15 cellular contexts compared by ENCODE assay signal in genomic region chr10:73627300-73627699, GRCh38. TPM values are rescaled to one million over a fixed set of nuclear protein-coding genes. Genes with fewer than 3 reads are reported as not detected.
A peak's percentile ranks its signal among the peaks of the same experiment; 100 is the strongest.
DNase-seq lines count a peak whose midpoint lies in the region; ATAC-seq and TF ChIP-seq lines count a peak whose summit lies in the region.
"Had no signal": no experiment of that assay in that cellular context is flagged by ENCODE, and none has a peak within 500 bp of the region (broad histone marks: within the 10 kb centered on the region; RNA-seq: fewer than 3 reads in every experiment).

No MANE protein-coding gene starts in this region.

- no peaks in the 10 kb centered on the region for H3K36me3 ChIP-seq in GM23338 (ENCODE audit: insufficient read depth)
- H3K36me3 ChIP-seq: heart left ventricle had no signal

- POLR2A ChIA-PET in activated CD8-positive, alpha-beta T cell treated with anti-CD3 and anti-CD28 coated beads, Interleukin-2, amount 10 ng/mL, durations not matched to agents 7 days and 5 days (lab: Charles Lee) = interaction anchor here (0.7 kb wide), 1 partner anchor 380 kb away, joined by 7 read pairs; no protein-coding TSS in a partner anchor

- peaks cover 3% of the 10 kb centered on the region for H3K36me3 Mint-ChIP-seq in T-helper 1 cell treated with Interleukin-12 subunit alpha and Interleukin-12 subunit beta and Interleukin-4 antibody, amounts not matched to agents 30 μg/mL and 1 μg/mL, for 36 hours (ENCODE audit: low read depth)
- H3K36me3 Mint-ChIP-seq in GM23338 (ENCODE audit: low read depth) (no peaks in the 10 kb centered on the region), nephron progenitor cell (ENCODE audit: low read depth) (peaks cover 5% of the 10 kb centered on the region)
- H3K36me3 Mint-ChIP-seq in activated CD8-positive, alpha-beta T cell treated with anti-CD3 and anti-CD28 coated beads, Interleukin-2, amount 10 ng/mL, durations not matched to agents 7 days and 5 days (ENCODE audit: low read depth) = peaks cover 3% of the 10 kb centered on the region

- peak overlapping the region; percentile 99 for H3K4me3 Mint-ChIP-seq in T-helper 1 cell treated with Interleukin-12 subunit alpha and Interleukin-12 subunit beta and Interleukin-4 antibody, amounts not matched to agents 30 μg/mL and 1 μg/mL, for 36 hours
- H3K4me3 Mint-ChIP-seq in GM23338 (peak overlapping the region; percentile 99), nephron progenitor cell (peak overlapping the region; percentile 98)
- peak overlapping the region; percentile 88 for H3K4me3 Mint-ChIP-seq in activated CD8-positive, alpha-beta T cell treated with anti-CD3 and anti-CD28 coated beads, Interleukin-2, amount 10 ng/mL, durations not matched to agents 7 days and 5 days

- peaks cover 37% of the 10 kb centered on the region for H3K79me2 ChIP-seq in GM23338 (replicated peaks; ENCODE audit: insufficient read depth)

- H3K27ac ChIP-seq in GM23338 (ENCODE audit: low read depth) = 0 out of 2 replicates have a peak overlapping the region, but pooled peaks have one; percentile 22

- no peaks in the 10 kb centered on the region for H3K27me3 ChIP-seq in GM23338 (ENCODE audit: insufficient read depth)
- H3K27me3 ChIP-seq: heart left ventricle had no signal

- no peaks in the 10 kb centered on the region for H3K4me1 ChIP-seq in GM23338 (ENCODE audit: insufficient read depth)

- no peaks in the 10 kb centered on the region for H3K9me3 Mint-ChIP-seq in T-helper 1 cell treated with Interleukin-12 subunit alpha and Interleukin-12 subunit beta and Interleukin-4 antibody, amounts not matched to agents 30 μg/mL and 1 μg/mL, for 36 hours
- no peaks in the 10 kb centered on the region for H3K9me3 Mint-ChIP-seq in GM23338
- H3K9me3 Mint-ChIP-seq in activated CD8-positive, alpha-beta T cell treated with anti-CD3 and anti-CD28 coated beads, Interleukin-2, amount 10 ng/mL, durations not matched to agents 7 days and 5 days (ENCODE audit: insufficient read depth) = no peaks in the 10 kb centered on the region
- no peaks in the 10 kb centered on the region for H3K9me3 Mint-ChIP-seq in nephron progenitor cell

- TF ChIP-seq CTCF in GM23338 (conservative IDR thresholded peaks at IDR 0.05; ENCODE audit: low read depth in 2 of 2) (no peak), nephron progenitor cell (IDR thresholded peaks at IDR 0.05) (no peak)

- no peak overlapping the region for H3K27ac Mint-ChIP-seq in T-helper 1 cell treated with Interleukin-12 subunit alpha and Interleukin-12 subunit beta and Interleukin-4 antibody, amounts not matched to agents 30 μg/mL and 1 μg/mL, for 36 hours
- no peak overlapping the region for H3K27ac Mint-ChIP-seq in GM23338
- no peak overlapping the region for H3K27ac Mint-ChIP-seq in activated CD8-positive, alpha-beta T cell treated with anti-CD3 and anti-CD28 coated beads, Interleukin-2, amount 10 ng/mL, durations not matched to agents 7 days and 5 days
- H3K27ac Mint-ChIP-seq in nephron progenitor cell = peak overlapping the region; percentile 4

- no peak overlapping the region for H2AFZ ChIP-seq in GM23338

- peaks cover 7% of the 10 kb centered on the region for H3K4me1 Mint-ChIP-seq in T-helper 1 cell treated with Interleukin-12 subunit alpha and Interleukin-12 subunit beta and Interleukin-4 antibody, amounts not matched to agents 30 μg/mL and 1 μg/mL, for 36 hours (ENCODE audit: low read depth)
- H3K4me1 Mint-ChIP-seq in GM23338 (peaks cover 4% of the 10 kb centered on the region; the same call in 1 of the 3 replicates), nephron progenitor cell (peaks cover 48% of the 10 kb centered on the region)
- peaks cover 26% of the 10 kb centered on the region for H3K4me1 Mint-ChIP-seq in activated CD8-positive, alpha-beta T cell treated with anti-CD3 and anti-CD28 coated beads, Interleukin-2, amount 10 ng/mL, durations not matched to agents 7 days and 5 days (ENCODE audit: low read depth)

- H3K9me2 ChIP-seq in GM23338 (ENCODE audit: insufficient read depth) = no peaks in the 10 kb centered on the region

- H3F3A ChIP-seq in GM23338 (replicated peaks; ENCODE audit: low read depth) = peaks cover 11% of the 10 kb centered on the region; the same call in 1 of the 2 replicates

- H3K4me3 ChIP-seq in GM23338 = peak overlapping the region; percentile 81; the same call in 1 of the 2 replicates

- H3K27me3 Mint-ChIP-seq in T-helper 1 cell treated with Interleukin-12 subunit alpha and Interleukin-12 subunit beta and Interleukin-4 antibody, amounts not matched to agents 30 μg/mL and 1 μg/mL, for 36 hours (ENCODE audit: low read depth) = no peaks in the 10 kb centered on the region
- peaks cover 8% of the 10 kb centered on the region for H3K27me3 Mint-ChIP-seq in GM23338 (ENCODE audit: insufficient read depth, low read depth, poor library complexity)
- no peaks in the 10 kb centered on the region for H3K27me3 Mint-ChIP-seq in activated CD8-positive, alpha-beta T cell treated with anti-CD3 and anti-CD28 coated beads, Interleukin-2, amount 10 ng/mL, durations not matched to agents 7 days and 5 days (ENCODE audit: low read depth)
- no peaks in the 10 kb centered on the region for H3K27me3 Mint-ChIP-seq in nephron progenitor cell (ENCODE audit: low read depth, poor library complexity)

- DNase-seq in T-helper 1 cell (no peak), GM23338 (ENCODE audit: low spot score) (no peak), nephron progenitor cell (no peak), UCSD-AML1 (lab: John Stamatoyannopoulos, UW; ENCODE audit: unreplicated experiment) (no peak)
- no peak for DNase-seq in activated CD8-positive, alpha-beta T cell treated with anti-CD3 and anti-CD28 coated beads, Interleukin-2, amount 10 ng/mL, durations not matched to agents 7 days and 5 days
- DNase-seq: anterior cingulate cortex, cortex of kidney, heart left ventricle, NCI-H1105 treated with DMSO at 0.1 percent for 48 hours had no signal

- CTCF ChIA-PET in activated CD8-positive, alpha-beta T cell treated with anti-CD3 and anti-CD28 coated beads, Interleukin-2, amount 10 ng/mL, durations not matched to agents 7 days and 5 days (lab: Charles Lee) = interaction anchor here (1.0 to 3.9 kb wide), 3 partner anchors 16 to 364 kb away, joined by 3 to 20 read pairs (median 3); no protein-coding TSS in a partner anchor

- ATAC-seq in GM23338 (no peak), HG03097 (IDR thresholded peaks at IDR 0.05; ENCODE audit: low FRiP score, unreplicated experiment) (no peak), HG02623 (IDR thresholded peaks at IDR 0.05; ENCODE audit: unreplicated experiment) (no peak)
- no peak for ATAC-seq in activated CD8-positive, alpha-beta T cell treated with anti-CD3 and anti-CD28 coated beads, Interleukin-2, amount 10 ng/mL, durations not matched to agents 7 days and 5 days
- ATAC-seq: heart left ventricle had no signal

- no peak overlapping the region for H3K4me2 ChIP-seq in GM23338

- H4K20me1 ChIP-seq in GM23338 (replicated peaks; ENCODE audit: insufficient read depth) = no peaks in the 10 kb centered on the region

TF ChIP-seq in GM23338, 12 proteins besides CTCF, POLR2A, EP300 and RAD21 (continues in another document):
- TF ChIP-seq POLR2AphosphoS5 (IDR thresholded peaks at IDR 0.05; ENCODE audit: low read depth) (no peak), ZNF114 (CRISPR knock-in tag; IDR thresholded peaks at IDR 0.05) (no peak), JUNB (IDR thresholded peaks at IDR 0.05; ENCODE audit: unreplicated experiment) (no peak), STAT1 (IDR thresholded peaks at IDR 0.05; ENCODE audit: unreplicated experiment) (no peak)

RNA-seq across cellular contexts. Expression of gene MYOZ1, which starts 14.0 kb away (rescaled TPM):
- 2.4 and 3.2 TPM in 2 replicates for total RNA-seq in GM23338 (2014; rRNA removed; shearing (Covaris generic))
- 1.9 and 2.7 TPM in 2 replicates for polyA plus RNA-seq in GM23338 (2016; fragmentation: Nextera tagmentation; extraction: Ambion mirVana)
- not detected for total RNA-seq in activated CD8-positive, alpha-beta T cell treated with anti-CD3 and anti-CD28 coated beads, Interleukin-2, amount 10 ng/mL, durations not matched to agents 7 days and 5 days
- total RNA-seq: activated CD8-positive, alpha-beta memory T cell treated with anti-CD3 and anti-CD28 coated beads for 36 hours; T-helper 1 cell treated with Interleukin-12 subunit alpha and Interleukin-12 subunit beta and Interleukin-4 antibody, amounts not matched to agents 30 ng/mL and 1 ng/mL, for 36 hours had no signal

RNA-seq across cellular contexts. Expression of gene SYNPO2L, which starts 28.5 kb away (rescaled TPM):
- 0.08 TPM in 1 of 2 replicates, not detected in the other for total RNA-seq in GM23338 (2014; rRNA removed; shearing (Covaris generic))
- 0.16 and 0.57 TPM in 2 replicates for polyA plus RNA-seq in GM23338 (2016; fragmentation: Nextera tagmentation; extraction: Ambion mirVana)
- total RNA-seq in activated CD8-positive, alpha-beta T cell treated with anti-CD3 and anti-CD28 coated beads, Interleukin-2, amount 10 ng/mL, durations not matched to agents 7 days and 5 days = under 1 TPM in 1 of 2 experiments, not detected in 1; 0.05 TPM
- total RNA-seq: activated CD8-positive, alpha-beta memory T cell treated with anti-CD3 and anti-CD28 coated beads for 36 hours; subcutaneous adipose tissue had no signal

RNA-seq across cellular contexts. Expression of gene USP54, which starts 36.2 kb away (rescaled TPM):
- 27.4 and 29.2 TPM in 2 replicates for total RNA-seq in GM23338 (2014; rRNA removed; shearing (Covaris generic))
- polyA plus RNA-seq in GM23338 (2016; fragmentation: Nextera tagmentation; extraction: Ambion mirVana) = 12.8 and 15.1 TPM in 2 replicates
- total RNA-seq in activated CD8-positive, alpha-beta T cell treated with anti-CD3 and anti-CD28 coated beads, Interleukin-2, amount 10 ng/mL, durations not matched to agents 7 days and 5 days = 1 to 10 TPM; 3.7 to 4.3 TPM
